ENCODE assay signal across 8 cellular contexts in genomic region chr21:42218836-42219605, GRCh38. TPM values are rescaled to one million over a fixed set of nuclear protein-coding genes. Genes with fewer than 3 reads are reported as not detected.
DNase-seq lines count a peak whose midpoint lies in the region; ATAC-seq and TF ChIP-seq lines count a peak whose summit lies in the region.

Gene ABCG1, plus strand, starts transcription at chr21:42219140. Its CDS starts 123 bp downstream, at chr21:42219263.

- H3K4me1 Mint-ChIP-seq in activated naive CD4-positive, alpha-beta T cell treated with anti-CD3 and anti-CD28 coated beads, Interleukin-2, amount 10 ng/mL, durations not matched to agents 7 days and 5 days, result peaks cover 31% of the 10 kb centered on the region
- peaks cover 24% of the 10 kb centered on the region for H3K4me1 Mint-ChIP-seq in glutamatergic neuron (ENCODE audit: low read depth, unreplicated experiment)

- ATAC-seq in GM19035 (IDR thresholded peaks at IDR 0.05; ENCODE audit: unreplicated experiment), result peak; percentile 15
- ATAC-seq in HG02759 (IDR thresholded peaks at IDR 0.05; ENCODE audit: unreplicated experiment), result no peak
- no peak for ATAC-seq in HG03045 (IDR thresholded peaks at IDR 0.05; ENCODE audit: unreplicated experiment)

- peaks cover 31 to 35% of the 10 kb centered on the region in 2 experiments for H3K4me1 ChIP-seq in neutrophil (ENCODE audit: control insufficient read depth in 1 of 2, insufficient read depth in 1 of 2, low read depth in 1 of 2, low read length in 1 of 2)

- DNase-seq in NCI-H510A treated with DMSO at 0.1 percent for 48 hours (lab: John Stamatoyannopoulos, UW) (peak; percentile 37), glutamatergic neuron (peak; percentile 73), NCI-H1694 treated with DMSO at 0.1 percent for 48 hours (lab: John Stamatoyannopoulos, UW) (no peak)
- peak; percentile 68 for DNase-seq in activated naive CD4-positive, alpha-beta T cell treated with anti-CD3 and anti-CD28 coated beads, Interleukin-2, amount 10 ng/mL, durations not matched to agents 7 days and 5 days

- H3K9me3 Mint-ChIP-seq in activated naive CD4-positive, alpha-beta T cell treated with anti-CD3 and anti-CD28 coated beads, Interleukin-2, amount 10 ng/mL, durations not matched to agents 7 days and 5 days, result peaks cover 13% of the 10 kb centered on the region
- no peaks in the 10 kb centered on the region for H3K9me3 Mint-ChIP-seq in glutamatergic neuron (ENCODE audit: unreplicated experiment)

- no peaks in the 10 kb centered on the region for H3K9me3 ChIP-seq in neutrophil

- no peaks in the 10 kb centered on the region for H3K36me3 ChIP-seq in neutrophil

- TF ChIP-seq CTCF in glutamatergic neuron (IDR thresholded peaks at IDR 0.05; ENCODE audit: partially characterized antibody, unreplicated experiment) (no peak), neutrophil (IDR thresholded peaks at IDR 0.05) (peak; percentile 14)

- H3K27me3 Mint-ChIP-seq in activated naive CD4-positive, alpha-beta T cell treated with anti-CD3 and anti-CD28 coated beads, Interleukin-2, amount 10 ng/mL, durations not matched to agents 7 days and 5 days, result peaks cover 8% of the 10 kb centered on the region
- H3K27me3 Mint-ChIP-seq in glutamatergic neuron (ENCODE audit: unreplicated experiment), result peaks cover 4% of the 10 kb centered on the region

- CTCF ChIA-PET in activated naive CD4-positive, alpha-beta T cell treated with anti-CD3 and anti-CD28 coated beads, Interleukin-2, amount 10 ng/mL, durations not matched to agents 7 days and 5 days (lab: Charles Lee), result interaction anchor here (1.0 to 4.1 kb wide), 8 partner anchors 11 to 55 kb away, joined by 4 to 25 read pairs (median 8); no protein-coding TSS in a partner anchor

- H3K27ac ChIP-seq in neutrophil, result peak within 1 kb of the TSS; percentile 91

- H3K4me3 Mint-ChIP-seq in activated naive CD4-positive, alpha-beta T cell treated with anti-CD3 and anti-CD28 coated beads, Interleukin-2, amount 10 ng/mL, durations not matched to agents 7 days and 5 days, result peak within 1 kb of the TSS; percentile 84
- H3K4me3 Mint-ChIP-seq in glutamatergic neuron (ENCODE audit: unreplicated experiment), result peak within 1 kb of the TSS; percentile 94

- peak within 1 kb of the TSS; percentile 89 for H3K27ac Mint-ChIP-seq in activated naive CD4-positive, alpha-beta T cell treated with anti-CD3 and anti-CD28 coated beads, Interleukin-2, amount 10 ng/mL, durations not matched to agents 7 days and 5 days
- peak within 1 kb of the TSS; percentile 85 for H3K27ac Mint-ChIP-seq in glutamatergic neuron (ENCODE audit: unreplicated experiment)

- peaks cover 27% of the 10 kb centered on the region for H3K27me3 ChIP-seq in neutrophil

- peak within 1 kb of the TSS; percentile 88 to 95 for H3K4me3 ChIP-seq in neutrophil (ENCODE audit: low read depth in 1 of 2, low read length in 1 of 2)

- peaks cover 12% of the 10 kb centered on the region for H3K36me3 Mint-ChIP-seq in activated naive CD4-positive, alpha-beta T cell treated with anti-CD3 and anti-CD28 coated beads, Interleukin-2, amount 10 ng/mL, durations not matched to agents 7 days and 5 days
- peaks cover 16% of the 10 kb centered on the region for H3K36me3 Mint-ChIP-seq in glutamatergic neuron (ENCODE audit: unreplicated experiment)

RNA-seq across cellular contexts. Expression of gene ABCG1, which starts in this region (rescaled TPM):
- 31.9 TPM for total RNA-seq in glutamatergic neuron (ENCODE audit: unreplicated experiment)
